In genomic region chr10:101694674-101695403, GRCh38 we compare ENCODE assay signal across 8 cellular contexts. TPM values are rescaled to one million over a fixed set of nuclear protein-coding genes. Genes with fewer than 3 reads are reported as not detected.
DNase-seq lines count a peak whose midpoint lies in the region; ATAC-seq and TF ChIP-seq lines count a peak whose summit lies in the region.

A gene with protein sequence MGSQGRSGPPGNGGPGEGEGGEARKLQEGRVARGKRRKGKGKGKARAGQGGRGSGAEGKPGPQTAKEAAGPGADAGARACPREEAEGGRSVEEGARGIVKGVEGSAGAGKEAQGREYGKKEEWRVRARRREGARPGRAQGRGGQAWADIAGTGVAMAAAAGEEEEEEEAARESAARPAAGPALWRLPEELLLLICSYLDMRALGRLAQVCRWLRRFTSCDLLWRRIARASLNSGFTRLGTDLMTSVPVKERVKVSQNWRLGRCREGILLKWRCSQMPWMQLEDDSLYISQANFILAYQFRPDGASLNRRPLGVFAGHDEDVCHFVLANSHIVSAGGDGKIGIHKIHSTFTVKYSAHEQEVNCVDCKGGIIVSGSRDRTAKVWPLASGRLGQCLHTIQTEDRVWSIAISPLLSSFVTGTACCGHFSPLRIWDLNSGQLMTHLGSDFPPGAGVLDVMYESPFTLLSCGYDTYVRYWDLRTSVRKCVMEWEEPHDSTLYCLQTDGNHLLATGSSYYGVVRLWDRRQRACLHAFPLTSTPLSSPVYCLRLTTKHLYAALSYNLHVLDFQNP (minus strand): TSS chr10:101695170. CDS start chr10:101695105, 65 bp downstream.

- peak within 1 kb of the TSS; percentile 97 for H3K27ac Mint-ChIP-seq in activated CD4-positive, alpha-beta memory T cell treated with anti-CD3 and anti-CD28 coated beads for 36 hours

- H3K4me3 ChIP-seq in lower lobe of right lung = peak within 1 kb of the TSS; percentile 89

- no peak for TF ChIP-seq CTCF in lower lobe of right lung (IDR thresholded peaks at IDR 0.05)

- no peaks in the 10 kb centered on the region for H3K36me3 ChIP-seq in lower lobe of right lung

- peaks cover 46% of the 10 kb centered on the region for H3K4me1 ChIP-seq in lower lobe of right lung

- no peaks in the 10 kb centered on the region for H3K9me3 Mint-ChIP-seq in activated CD4-positive, alpha-beta memory T cell treated with anti-CD3 and anti-CD28 coated beads for 36 hours

- no peaks in the 10 kb centered on the region for H3K27me3 ChIP-seq in lower lobe of right lung (ENCODE audit: low read depth)

- H3K27ac ChIP-seq in lower lobe of right lung = peak within 1 kb of the TSS; percentile 96

- H3K9me3 ChIP-seq in lower lobe of right lung = no peaks in the 10 kb centered on the region

- POLR2A ChIA-PET in activated CD4-positive, alpha-beta memory T cell treated with anti-CD3 and anti-CD28 coated beads for 36 hours (lab: Charles Lee) = interaction anchor here (1.0 to 2.2 kb wide), 4 partner anchors 10 to 124 kb away, joined by 3 to 7 read pairs (median 3); partner anchors contain the start of genes NPM3 and OGA

- peak; percentile 80 for ATAC-seq in GM18511 (IDR thresholded peaks at IDR 0.05; ENCODE audit: unreplicated experiment)
- peak; percentile 71 for ATAC-seq in HG02588 (IDR thresholded peaks at IDR 0.05; ENCODE audit: unreplicated experiment)
- peak; percentile 84 to 86 for ATAC-seq in lower lobe of right lung

- intact Hi-C loops in activated CD4-positive, alpha-beta memory T cell treated with anti-CD3 and anti-CD28 coated beads for 36 hours (cut with micrococcal nuclease) = loop anchor here (2.0 to 5.0 kb wide), 3 partner anchors 87 to 124 kb away; partner anchors contain the start of genes NPM3 and OGA
- intact Hi-C loops in lower lobe of right lung (cut with DNase I) = no loop called here

- H3K4me3 Mint-ChIP-seq in activated CD4-positive, alpha-beta memory T cell treated with anti-CD3 and anti-CD28 coated beads for 36 hours = peak within 1 kb of the TSS; percentile 95

- CTCF ChIA-PET in activated CD4-positive, alpha-beta memory T cell treated with anti-CD3 and anti-CD28 coated beads for 36 hours (lab: Charles Lee) = interaction anchor here (1.2 to 1.5 kb wide), 3 partner anchors 9 to 86 kb away, joined by 3 to 6 read pairs (median 4); no protein-coding TSS in a partner anchor

- H3K36me3 Mint-ChIP-seq in activated CD4-positive, alpha-beta memory T cell treated with anti-CD3 and anti-CD28 coated beads for 36 hours = no peaks in the 10 kb centered on the region

- H3K27me3 Mint-ChIP-seq in activated CD4-positive, alpha-beta memory T cell treated with anti-CD3 and anti-CD28 coated beads for 36 hours = no peaks in the 10 kb centered on the region

- peak; percentile 0 for DNase-seq in NCI-H1417 treated with DMSO at 0.1 percent for 48 hours (lab: John Stamatoyannopoulos, UW)
- DNase-seq in activated CD4-positive, alpha-beta memory T cell treated with anti-CD3 and anti-CD28 coated beads for 36 hours = peak; percentile 79
- peak; percentile 80 for DNase-seq in ecto neural progenitor cell (ENCODE audit: low spot score)
- peak; percentile 77 for DNase-seq in lower lobe of right lung
- peak; percentile 42 to 77 (median 55) for DNase-seq in stimulated activated CD4-positive, alpha-beta T cell treated with anti-CD3 and anti-CD28 coated beads, TNF-alpha, amount 100 ng/mL, for 24 hours (ENCODE audit: low read depth in 3 of 3)
- DNase-seq in middle frontal gyrus (ENCODE audit: extremely low spot score, low spot score) = no peak

- peaks cover 29% of the 10 kb centered on the region for H3K4me1 Mint-ChIP-seq in activated CD4-positive, alpha-beta memory T cell treated with anti-CD3 and anti-CD28 coated beads for 36 hours (ENCODE audit: low read depth)

RNA-seq across cellular contexts. Expression of the gene that starts here (rescaled TPM):
- total RNA-seq in activated CD4-positive, alpha-beta memory T cell treated with anti-CD3 and anti-CD28 coated beads for 36 hours = 10 to 100 TPM; 36.3 to 37.1 TPM
- total RNA-seq in lower lobe of right lung = 88.6 TPM
